ENCODE assay signal across 22 cellular contexts in genomic region chr6:129667034-129667433, GRCh38. TPM values are rescaled to one million over a fixed set of nuclear protein-coding genes. Genes with fewer than 3 reads are reported as not detected.
A peak's percentile ranks its signal among the peaks of the same experiment; 100 is the strongest.
DNase-seq lines count a peak whose midpoint lies in the region; FAIRE-seq and TF ChIP-seq lines count a peak whose summit lies in the region.
"Had no signal": no experiment of that assay in that cellular context is flagged by ENCODE, and none has a peak within 500 bp of the region (broad histone marks: within the 10 kb centered on the region; RNA-seq: fewer than 3 reads in every experiment).

No MANE protein-coding gene starts in this region.

- H3K4me2 ChIP-seq in GM23248 (ENCODE audit: unreplicated experiment), result no peak overlapping the region
- H3K4me2 ChIP-seq in PC-9, result no peak overlapping the region
- H3K4me2 ChIP-seq in endothelial cell of umbilical vein (ENCODE audit: insufficient read depth, low read length), result no peak overlapping the region
- H3K4me2 ChIP-seq in neural cell (ENCODE audit: low read length), result no peak overlapping the region

- BruUV-seq in PC-9 (replicated peaks; lab: Mats Ljungman, UMichigan) (no TSS peak), endothelial cell of umbilical vein (replicated peaks; lab: Mats Ljungman, UMichigan) (no TSS peak)

- H2AFZ ChIP-seq in GM23248 (no peak overlapping the region), PC-9 (no peak overlapping the region), endothelial cell of umbilical vein (ENCODE audit: low read depth, low read length) (no peak overlapping the region), neural cell (ENCODE audit: low read depth, low read length) (no peak overlapping the region)

- no peaks in the 10 kb centered on the region for H3K9me1 ChIP-seq in endothelial cell of umbilical vein (replicated peaks; ENCODE audit: control insufficient read depth, extremely low read depth, insufficient read depth, low read length)

- dilution Hi-C loops in endothelial cell of umbilical vein (cut with MboI; ENCODE audit: extremely low pct_ligation_motif_present, low sequenced_read_pairs), result no loop called here

- no peaks in the 10 kb centered on the region for H3K36me3 ChIP-seq in GM23248 (ENCODE audit: low read depth)
- H3K36me3 ChIP-seq in PC-9 (ENCODE audit: low read depth), result no peaks in the 10 kb centered on the region
- H3K36me3 ChIP-seq in endothelial cell of umbilical vein (ENCODE audit: control insufficient read depth in 2 of 2, extremely low read depth in 1 of 2, insufficient read depth in 2 of 2, low read length in 2 of 2), result peaks cover 0 to 4% of the 10 kb centered on the region in 2 experiments
- H3K36me3 ChIP-seq in neural cell (ENCODE audit: insufficient read depth, low read length), result no peaks in the 10 kb centered on the region
- H3K36me3 ChIP-seq: lower lobe of right lung, neutrophil had no signal

- H3K27me3 ChIP-seq in GM23248 (replicated peaks; ENCODE audit: insufficient read depth) (no peaks in the 10 kb centered on the region), PC-9 (ENCODE audit: insufficient read depth, low read depth) (no peaks in the 10 kb centered on the region), endothelial cell of umbilical vein (ENCODE audit: control insufficient read depth in 2 of 2, insufficient read depth in 2 of 2, low read length in 2 of 2) (no peaks in the 10 kb centered on the region), neural cell (ENCODE audit: insufficient read depth, low read depth, low read length) (no peaks in the 10 kb centered on the region)
- H3K27me3 ChIP-seq: neutrophil had no signal

- H4K20me1 ChIP-seq in GM23248 (ENCODE audit: insufficient read depth) (no peaks in the 10 kb centered on the region), PC-9 (ENCODE audit: insufficient read depth) (no peaks in the 10 kb centered on the region), endothelial cell of umbilical vein (replicated peaks; ENCODE audit: control insufficient read depth, extremely low read depth, insufficient read depth, low read length) (no peaks in the 10 kb centered on the region), neural cell (ENCODE audit: insufficient read depth) (no peaks in the 10 kb centered on the region)

- H3K79me2 ChIP-seq in GM23248 (ENCODE audit: insufficient read depth) (peaks cover 95% of the 10 kb centered on the region), PC-9 (ENCODE audit: low read depth) (no peaks in the 10 kb centered on the region), endothelial cell of umbilical vein (ENCODE audit: control insufficient read depth, insufficient read depth, low read length) (peaks cover 59% of the 10 kb centered on the region), neural cell (replicated peaks; ENCODE audit: insufficient read depth, low read length) (no peaks in the 10 kb centered on the region)

- in situ Hi-C loops in GM23248 (cut with MboI), result no loop called here

- H3K4me1 ChIP-seq in GM23248 (ENCODE audit: insufficient read depth) (peaks cover 20% of the 10 kb centered on the region), PC-9 (replicated peaks; ENCODE audit: insufficient read depth) (peaks cover 14% of the 10 kb centered on the region), endothelial cell of umbilical vein (ENCODE audit: control insufficient read depth, extremely low read depth, insufficient read depth, low read length) (peaks cover 56% of the 10 kb centered on the region)

- intact Hi-C loops in PC-9 (cut with micrococcal nuclease; ENCODE audit: unreplicated experiment) (no loop called here), endothelial cell of umbilical vein (cut with micrococcal nuclease) (loop anchor here (1.0 to 2.0 kb wide), 3 partner anchors 22 to 69 kb away; no protein-coding TSS in a partner anchor), posterior vena cava (cut with DNase I) (no loop called here)

- peak; percentile 52 for TF ChIP-seq RAD21 in neural cell (conservative IDR thresholded peaks at IDR 0.05)

- no peak for TF ChIP-seq EP300 in neural cell (conservative IDR thresholded peaks at IDR 0.05; ENCODE audit: poor library complexity, severe bottlenecking)

- H3K4me3 ChIP-seq in GM23248 (no peak overlapping the region), PC-9 (no peak overlapping the region), endothelial cell of umbilical vein (replicated peaks in 1 of 3; ENCODE audit: insufficient read depth in 1 of 3, low read depth in 1 of 3, low read length in 3 of 3) (no peak overlapping the region), neural cell (ENCODE audit: low read length) (no peak overlapping the region)
- H3K4me3 ChIP-seq: lower lobe of right lung had no signal

- H3F3A ChIP-seq in GM23248 (ENCODE audit: insufficient read depth), result peaks cover 20% of the 10 kb centered on the region
- peaks cover 7% of the 10 kb centered on the region; the same call in 1 of the 2 replicates for H3F3A ChIP-seq in PC-9 (ENCODE audit: insufficient read depth, low read depth)
- no peaks in the 10 kb centered on the region for H3F3A ChIP-seq in neural cell (ENCODE audit: insufficient read depth, low read length, poor library complexity, severe bottlenecking)

- DNase-seq in GM23248 (peak; percentile 36), PC-9 (no peak), endothelial cell of umbilical vein (ENCODE audit: low read depth, low spot score) (peak; percentile 64), posterior vena cava (ENCODE audit: low spot score) (no peak), NCI-H226 (no peak), AG20443 (ENCODE audit: low spot score) (no peak), HTR-8/SVneo (ENCODE audit: insufficient read length, low spot score) (no peak)
- DNase-seq: activated CD4-positive, alpha-beta T cell treated with anti-CD3 and anti-CD28 coated beads, Interleukin-2, amount 10 ng/mL, durations not matched to agents 7 days and 5 days; activated CD8-positive, alpha-beta memory T cell treated with anti-CD3 and anti-CD28 coated beads, Interleukin-2, amount 10 ng/mL, durations not matched to agents 7 days and 5 days; aorta; central memory CD4-positive, alpha-beta T cell; KG1; lower lobe of right lung; NCI-H1436 treated with DMSO at 0.1 percent for 48 hours; NCI-H524; stimulated activated CD4-positive, alpha-beta T cell treated with anti-CD3 and anti-CD28 coated beads, Interleukin-2, amount 100 ng/mL, for 24 hours; T-helper 9 cell; trophoblast cell had no signal

- peak; percentile 37; the same call in 1 of the 2 replicates for TF ChIP-seq CTCF in PC-9 (conservative IDR thresholded peaks at IDR 0.05)
- TF ChIP-seq CTCF in endothelial cell of umbilical vein (IDR thresholded peaks at IDR 0.05; ENCODE audit: extremely low read depth in 1 of 2, insufficient read depth in 1 of 2, low read depth in 1 of 2, low read length in 2 of 2), result no peak
- no peak for TF ChIP-seq CTCF in neural cell (IDR thresholded peaks at IDR 0.05; ENCODE audit: poor library complexity, severe bottlenecking)

- H3K9me2 ChIP-seq in GM23248 (ENCODE audit: insufficient read depth) (no peaks in the 10 kb centered on the region), PC-9 (ENCODE audit: insufficient read depth) (no peaks in the 10 kb centered on the region), neural cell (ENCODE audit: insufficient read depth, low read length) (no peaks in the 10 kb centered on the region)

- H3K9me3 ChIP-seq in GM23248 (ENCODE audit: low read depth), result no peaks in the 10 kb centered on the region
- H3K9me3 ChIP-seq in PC-9 (ENCODE audit: insufficient read depth, low read depth), result peaks cover 4% of the 10 kb centered on the region
- no peaks in the 10 kb centered on the region for H3K9me3 ChIP-seq in endothelial cell of umbilical vein (replicated peaks; ENCODE audit: control insufficient read depth, insufficient read depth, low read length)
- H3K9me3 ChIP-seq in neural cell (ENCODE audit: low read length), result no peaks in the 10 kb centered on the region
- H3K9me3 ChIP-seq: lower lobe of right lung, neutrophil had no signal

- H3K27ac ChIP-seq in GM23248 (no peak overlapping the region), PC-9 (no peak overlapping the region), endothelial cell of umbilical vein (ENCODE audit: insufficient read depth, low read depth, low read length) (no peak overlapping the region), neural cell (ENCODE audit: low read length) (no peak overlapping the region)
- H3K27ac ChIP-seq: lower lobe of right lung, neutrophil had no signal

- TF ChIP-seq POLR2A in endothelial cell of umbilical vein (IDR thresholded peaks at IDR 0.05; ENCODE audit: low read depth, low read length), result no peak

- H3K9ac ChIP-seq in GM23248 (no peak overlapping the region), endothelial cell of umbilical vein (replicated peaks; ENCODE audit: extremely low read depth, insufficient read depth, low read length) (no peak overlapping the region), neural cell (ENCODE audit: low read length) (no peak overlapping the region)

- POLR2A ChIA-PET in PC-9 (lab: Charles Lee; ENCODE audit: unreplicated experiment), result no interaction called here
- POLR2A ChIA-PET in endothelial cell of umbilical vein (lab: Charles Lee), result no interaction called here

- FAIRE-seq in endothelial cell of umbilical vein (lab: Jason Lieb, UNC), result no peak
- no peak for FAIRE-seq in HTR-8/SVneo (lab: Jason Lieb, UNC)
- FAIRE-seq: G401.6, small intestine had no signal

- CTCF ChIA-PET in PC-9 (lab: Charles Lee), result no interaction called here
- CTCF ChIA-PET in endothelial cell of umbilical vein (lab: Charles Lee), result no interaction called here

TF ChIP-seq in endothelial cell of umbilical vein, 7 proteins besides CTCF, POLR2A, EP300 and RAD21 (continues in another document):
- no peak for TF ChIP-seq JUN (IDR thresholded peaks at IDR 0.05; ENCODE audit: borderline replicate concordance, insufficient read depth, insufficient read length, low read depth)
- TF ChIP-seq GATA2 (IDR thresholded peaks at IDR 0.05; ENCODE audit: insufficient read depth, insufficient read length, low read depth, low read length), result no peak

TF ChIP-seq in neural cell, 6 proteins besides CTCF, POLR2A, EP300 and RAD21 (continues in another document):
- TF ChIP-seq MXI1 (conservative IDR thresholded peaks at IDR 0.05; ENCODE audit: poor library complexity, severe bottlenecking), result no peak

RNA-seq across cellular contexts. Expression of gene ARHGAP18, which starts 42.9 kb away (rescaled TPM):
- total RNA-seq in GM23248 (2014; rRNA removed; shearing (Covaris generic)), result 23.8 and 25.3 TPM in 2 replicates
- polyA plus RNA-seq in GM23248 (2016; fragmentation: Nextera tagmentation; extraction: Ambion mirVana), result 12.0 and 12.5 TPM in 2 replicates
- 12.8 and 15.0 TPM in 2 replicates for total RNA-seq in PC-9 (2021)
- total RNA-seq in endothelial cell of umbilical vein, result 86.1 and 111 TPM in 2 replicates
- polyA plus RNA-seq in endothelial cell of umbilical vein, result 11.0 and 13.1 TPM in 2 replicates
- polyA plus RNA-seq in endothelial cell of umbilical vein (2011; cell fraction: cytosol; rRNA removed), result 21.9 and 22.6 TPM in 2 replicates
- polyA plus RNA-seq in endothelial cell of umbilical vein (2011; cell fraction: nucleus; rRNA removed), result 25.0 and 31.9 TPM in 2 replicates
- 43.4 and 50.9 TPM in 2 replicates for polyA plus RNA-seq in endothelial cell of umbilical vein (2012)
- polyA minus RNA-seq in endothelial cell of umbilical vein, result 48.2 and 49.1 TPM in 2 replicates
- polyA minus RNA-seq in endothelial cell of umbilical vein (2011; cell fraction: cytosol; rRNA and poly(A)+ RNA removed), result 7.6 TPM
- 89.2 and 110 TPM in 2 replicates for polyA minus RNA-seq in endothelial cell of umbilical vein (2011; cell fraction: nucleus; rRNA and poly(A)+ RNA removed)
- 0.28 and 4.7 TPM in 2 replicates for polyA plus RNA-seq in neural cell
- 0.69 and 0.73 TPM in 2 replicates for polyA minus RNA-seq in neural cell
- 10 to 100 TPM; 13.7 to 18.7 TPM for total RNA-seq in posterior vena cava

Comparison
In these comparisons a context has a peak if more than half of its experiments do, and no peak if none do; other contexts are left out.
1. DNase-seq: peak in GM23248 (single experiment) and endothelial cell of umbilical vein (single experiment); none in PC-9 (0 of 2), posterior vena cava (single experiment), NCI-H226 (single experiment), AG20443 (single experiment) and HTR-8/SVneo (single experiment).